8 cellular contexts compared by ENCODE assay signal in the genomic region with DNA sequence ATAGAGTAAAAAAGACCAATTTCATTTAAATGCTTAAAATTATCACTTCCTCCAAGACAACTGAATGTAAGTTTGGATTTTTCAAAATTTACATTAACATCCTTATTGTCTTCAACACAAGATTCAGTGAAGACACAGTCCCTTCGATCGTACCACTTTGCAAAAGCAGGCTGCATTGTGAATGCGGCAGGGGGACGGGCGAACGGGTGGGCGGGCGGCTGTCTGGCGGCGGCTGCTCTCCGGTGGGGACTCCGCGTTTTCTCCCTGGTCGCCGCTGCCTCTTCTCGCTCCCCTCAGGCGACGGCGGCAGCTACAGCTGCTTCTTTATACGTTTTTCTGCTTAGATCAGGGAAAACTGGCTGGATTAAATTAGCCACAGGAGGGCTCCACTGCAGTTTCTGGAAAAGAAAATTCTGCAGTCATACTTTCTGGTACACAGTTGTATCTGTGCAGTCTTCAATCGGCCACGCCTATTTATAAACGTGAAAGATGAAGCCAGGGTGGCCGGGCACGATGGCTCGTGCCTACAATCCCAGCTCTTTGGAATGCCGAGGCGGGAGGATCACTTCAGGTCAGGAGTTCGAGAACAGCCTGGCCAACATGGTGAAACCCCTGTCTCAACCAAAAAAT. TPM values are rescaled to one million over a fixed set of nuclear protein-coding genes. Genes with fewer than 3 reads are reported as not detected.
DNase-seq lines count a peak whose midpoint lies in the region; ATAC-seq and TF ChIP-seq lines count a peak whose summit lies in the region.

No MANE protein-coding gene starts in this region.

- peak; percentile 73 for TF ChIP-seq CTCF in brain microvascular endothelial cell (IDR thresholded peaks at IDR 0.05; ENCODE audit: low read depth, low read length, missing control alignments)

- H3K4me3 ChIP-seq in brain microvascular endothelial cell (ENCODE audit: low read depth, low read length) (peak overlapping the region; percentile 45), iPS-20b (ENCODE audit: low read length) (peak overlapping the region; percentile 55; the same call in 1 of the 2 replicates), skeletal muscle satellite cell (ENCODE audit: low read length) (peak overlapping the region; percentile 61)

- DNase-seq in DMS 273 treated with DMSO at 0.1 percent for 48 hours (lab: John Stamatoyannopoulos, UW) (peak; percentile 1), HuH-7.5 (ENCODE audit: low spot score) (peak; percentile 18), RPMI8226 (peak; percentile 64), brain microvascular endothelial cell (peak; percentile 75)

- H3K9me3 ChIP-seq in iPS-20b (ENCODE audit: insufficient read depth, low read depth, low read length) (no peaks in the 10 kb centered on the region), skeletal muscle satellite cell (replicated peaks; ENCODE audit: low read length) (no peaks in the 10 kb centered on the region)

- ATAC-seq in HG03196 (IDR thresholded peaks at IDR 0.05; ENCODE audit: unreplicated experiment) = no peak
- no peak for ATAC-seq in GM21367 (IDR thresholded peaks at IDR 0.05; ENCODE audit: unreplicated experiment)

- H3K9ac ChIP-seq in iPS-20b (ENCODE audit: low read depth, low read length) = peak overlapping the region; percentile 36; the same call in 1 of the 2 replicates
- H3K9ac ChIP-seq in skeletal muscle satellite cell (ENCODE audit: low read depth, low read length) = no peak overlapping the region

- peak overlapping the region; percentile 81 for H3K4me2 ChIP-seq in skeletal muscle satellite cell (ENCODE audit: low read length)

- H3K36me3 ChIP-seq in brain microvascular endothelial cell (replicated peaks) = no peaks in the 10 kb centered on the region
- H3K36me3 ChIP-seq in iPS-20b (ENCODE audit: insufficient read depth, low read depth, low read length) = no peaks in the 10 kb centered on the region
- no peaks in the 10 kb centered on the region for H3K36me3 ChIP-seq in skeletal muscle satellite cell (ENCODE audit: insufficient read depth, low read length)

- in situ Hi-C loops in brain microvascular endothelial cell (cut with HindIII; ENCODE audit: low pct_ligation_motif_present, low sequenced_read_pairs) = no loop called here

- no peak overlapping the region for H3K27ac ChIP-seq in brain microvascular endothelial cell
- H3K27ac ChIP-seq in iPS-20b (ENCODE audit: low read length) = no peak overlapping the region

- H3K27me3 ChIP-seq in brain microvascular endothelial cell (replicated peaks) (peaks cover 2% of the 10 kb centered on the region), iPS-20b (ENCODE audit: insufficient read depth, low read length) (peaks cover 45% of the 10 kb centered on the region), skeletal muscle satellite cell (ENCODE audit: control insufficient read depth, insufficient read depth, low read length) (peaks cover 28% of the 10 kb centered on the region)

- H3K4me1 ChIP-seq in iPS-20b (ENCODE audit: insufficient read depth, low read length) (no peaks in the 10 kb centered on the region; the same call in 1 of the 2 replicates), skeletal muscle satellite cell (ENCODE audit: control insufficient read depth, insufficient read depth, low read length) (peaks cover 7% of the 10 kb centered on the region)

RNA-seq across cellular contexts. Expression of gene HPF1, which starts 33.9 kb away (rescaled TPM):
- total RNA-seq in skeletal muscle satellite cell (2012; rRNA removed) = 22.9 and 36.8 TPM in 2 replicates

Comparison
In these comparisons a context has a peak if more than half of its experiments do, and no peak if none do; other contexts are left out.
1. DNase-seq: peak in every context shown above with its lines; median percentile 75 in brain microvascular endothelial cell; 64 in RPMI8226; 18 in HuH-7.5; 1 in DMS 273 treated with DMSO at 0.1 percent for 48 hours.